Comparison of ENCODE assay signal across 22 cellular contexts in the genomic region with DNA sequence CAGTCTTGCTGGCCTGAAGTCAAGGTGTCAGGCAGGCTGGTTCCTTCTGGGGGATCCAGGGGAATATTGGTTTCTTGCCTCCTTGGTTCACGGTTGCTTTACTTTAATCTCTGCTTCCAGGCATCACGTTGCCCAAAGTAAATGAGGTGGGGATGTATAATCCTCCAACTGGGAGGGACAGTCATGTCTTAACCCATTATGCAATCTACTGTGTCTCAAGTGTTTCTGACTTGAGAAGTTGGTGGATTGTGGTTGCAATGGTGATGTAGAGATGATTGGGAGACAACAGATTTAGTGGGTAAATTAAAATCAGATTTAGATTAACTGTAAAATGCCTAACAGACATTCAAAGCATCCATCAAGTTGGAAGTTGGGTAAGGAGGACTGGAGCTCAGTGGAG.
"Had no signal": no experiment of that assay in that cellular context is flagged by ENCODE, and none has a peak within 500 bp of the region (broad histone marks: within the 10 kb centered on the region; RNA-seq: fewer than 3 reads in every experiment).

No MANE protein-coding gene starts in this region.

- ATAC-seq: activated naive CD8-positive, alpha-beta T cell treated with anti-CD3 and anti-CD28 coated beads, Interleukin-2, amount 50 U/mL, for 24 hours; activated T-cell treated with anti-CD3 and anti-CD28 coated beads, Interleukin-2, amount 50 U/mL, for 4 hours; gastroesophageal sphincter; left lung; right cardiac atrium; stimulated activated effector memory CD8-positive, alpha-beta T cell treated with anti-CD3 and anti-CD28 coated beads, Interleukin-12 subunit alpha, Interleukin-12 subunit beta, amount 100 ng/mL, for 72 hours had no signal

- H3K36me3 Mint-ChIP-seq: stimulated activated effector memory CD8-positive, alpha-beta T cell treated with anti-CD3 and anti-CD28 coated beads, Interleukin-12 subunit alpha, Interleukin-12 subunit beta, amount 100 ng/mL, for 72 hours had no signal

- DNase-seq: activated CD4-positive, alpha-beta T cell treated with anti-CD3 and anti-CD28 coated beads, Interleukin-2, amount 50 U/mL, for 1 hour; activated CD4-positive, CD25-positive, alpha-beta regulatory T cell treated with anti-CD3 and anti-CD28 coated beads, Interleukin-2, amount 50 U/mL, for 72 hours; activated CD8-positive, alpha-beta memory T cell treated with anti-CD3 and anti-CD28 coated beads, Interleukin-2, amount 50 U/mL, for 4 hours; activated effector memory CD4-positive, alpha-beta T cell treated with Interleukin-2 at 50 U/mL for 16 hours; activated naive CD4-positive, alpha-beta T cell treated with anti-CD3 and anti-CD28 coated beads, Interleukin-2, amount 10 ng/mL, durations not matched to agents 7 days and 5 days; activated naive CD8-positive, alpha-beta T cell treated with anti-CD3 and anti-CD28 coated beads, Interleukin-2, amount 50 U/mL, for 24 hours; activated T-cell treated with anti-CD3 and anti-CD28 coated beads, Interleukin-2, amount 50 U/mL, for 4 hours; anterior cingulate cortex; brain microvascular endothelial cell; central memory CD4-positive, alpha-beta T cell; erythroblast; heart left ventricle; left lung; mammary epithelial cell; midbrain; right cardiac atrium; stimulated activated CD4-positive, alpha-beta T cell treated with anti-CD3 and anti-CD28 coated beads, Interleukin-4, amount 100 ng/mL, for 24 hours; testis; upper lobe of left lung had no signal

- H3K4me1 Mint-ChIP-seq: neural crest cell; stimulated activated effector memory CD8-positive, alpha-beta T cell treated with anti-CD3 and anti-CD28 coated beads, Interleukin-12 subunit alpha, Interleukin-12 subunit beta, amount 100 ng/mL, for 72 hours had no signal

- H3K4me3 Mint-ChIP-seq: activated naive CD4-positive, alpha-beta T cell treated with anti-CD3 and anti-CD28 coated beads, Interleukin-2, amount 10 ng/mL, durations not matched to agents 7 days and 5 days; activated naive CD8-positive, alpha-beta T cell treated with anti-CD3 and anti-CD28 coated beads, Interleukin-2, amount 50 U/mL, for 24 hours; activated T-cell treated with anti-CD3 and anti-CD28 coated beads, Interleukin-2, amount 50 U/mL, for 4 hours; neural crest cell; stimulated activated effector memory CD8-positive, alpha-beta T cell treated with anti-CD3 and anti-CD28 coated beads, Interleukin-12 subunit alpha, Interleukin-12 subunit beta, amount 100 ng/mL, for 72 hours had no signal

- H3K27ac Mint-ChIP-seq: activated naive CD4-positive, alpha-beta T cell treated with anti-CD3 and anti-CD28 coated beads, Interleukin-2, amount 10 ng/mL, durations not matched to agents 7 days and 5 days; activated naive CD8-positive, alpha-beta T cell treated with anti-CD3 and anti-CD28 coated beads, Interleukin-2, amount 50 U/mL, for 24 hours; stimulated activated effector memory CD8-positive, alpha-beta T cell treated with anti-CD3 and anti-CD28 coated beads, Interleukin-12 subunit alpha, Interleukin-12 subunit beta, amount 100 ng/mL, for 72 hours had no signal
